Comparison of ENCODE assay signal across 1 cellular context in genomic region chr3:160460033-160460432, GRCh38.
TF ChIP-seq lines count a peak whose summit lies in the region.

No MANE protein-coding gene starts in this region.

TF ChIP-seq in K562, 482 proteins besides CTCF, POLR2A, EP300 and RAD21:
- TF ChIP-seq HBP1 (CRISPR knock-in tag; IDR thresholded peaks at IDR 0.05) (no peak), BCLAF1 (IDR thresholded peaks at IDR 0.05; ENCODE audit: borderline replicate concordance in 1 of 2, control insufficient read depth in 1 of 2, low read depth in 2 of 2, low read length in 1 of 2) (no peak), RBM15 (IDR thresholded peaks at IDR 0.05; ENCODE audit: insufficient read depth, low read length) (no peak), NKRF (IDR thresholded peaks at IDR 0.05; ENCODE audit: borderline replicate concordance) (no peak)
